10 cellular contexts compared by ENCODE assay signal in the genomic region with DNA sequence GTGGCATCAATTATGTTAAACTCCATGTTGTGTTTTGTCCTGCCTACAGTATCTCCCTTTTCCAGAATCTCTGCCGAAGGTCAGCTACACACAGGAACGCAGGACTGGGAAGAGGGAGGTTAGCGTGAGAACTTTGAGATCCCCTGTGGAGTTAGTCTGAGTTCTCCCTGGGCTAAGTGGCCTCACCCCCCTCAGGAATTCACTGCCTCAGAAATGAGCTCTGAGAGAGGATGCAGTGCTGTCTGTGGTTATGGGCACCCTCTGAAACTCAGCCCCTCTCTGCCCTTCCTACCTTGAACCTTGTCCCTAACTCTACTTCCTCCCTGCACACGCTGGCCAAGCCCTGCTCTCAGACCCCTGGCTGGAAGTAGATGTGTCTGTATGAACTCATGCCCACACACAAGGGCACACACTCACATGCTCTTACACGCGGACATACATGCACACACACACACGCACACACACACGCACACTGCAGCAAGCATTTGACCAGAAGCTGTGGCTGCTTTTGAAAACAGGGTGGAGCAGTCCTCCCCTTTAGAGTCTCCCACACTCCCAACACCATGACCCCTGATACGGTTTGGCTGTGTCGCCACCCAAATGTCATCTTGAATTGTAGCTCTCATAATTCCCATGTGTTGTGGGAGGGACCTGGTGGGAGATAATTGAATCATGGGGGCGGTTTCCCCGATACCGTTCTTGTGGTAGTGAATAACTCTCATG. TPM values are rescaled to one million over a fixed set of nuclear protein-coding genes. Genes with fewer than 3 reads are reported as not detected.
DNase-seq lines count a peak whose midpoint lies in the region; ATAC-seq and TF ChIP-seq lines count a peak whose summit lies in the region.
"Had no signal": no experiment of that assay in that cellular context is flagged by ENCODE, and none has a peak within 500 bp of the region (broad histone marks: within the 10 kb centered on the region; RNA-seq: fewer than 3 reads in every experiment).

No MANE protein-coding gene starts in this region.

- intact Hi-C loops in dendritic cell treated with granulocyte-macrophage colony-stimulating factor and Interleukin-4, amounts not matched to agents 40 ng/mL and 50 ng/mL, for 4 days (cut with micrococcal nuclease), result no loop called here

- peaks cover 52% of the 10 kb centered on the region for H3K27me3 Mint-ChIP-seq in dendritic cell treated with granulocyte-macrophage colony-stimulating factor and Interleukin-4, amounts not matched to agents 40 ng/mL and 50 ng/mL, for 4 days
- peaks cover 26% of the 10 kb centered on the region for H3K27me3 Mint-ChIP-seq in osteocyte (ENCODE audit: unreplicated experiment)

- no peak overlapping the region for H3K4me3 Mint-ChIP-seq in dendritic cell treated with granulocyte-macrophage colony-stimulating factor and Interleukin-4, amounts not matched to agents 40 ng/mL and 50 ng/mL, for 4 days
- H3K4me3 Mint-ChIP-seq in osteocyte (ENCODE audit: unreplicated experiment), result peak overlapping the region; percentile 16
- H3K4me3 Mint-ChIP-seq: T-helper 17 cell had no signal

- no peaks in the 10 kb centered on the region for H3K36me3 Mint-ChIP-seq in dendritic cell treated with granulocyte-macrophage colony-stimulating factor and Interleukin-4, amounts not matched to agents 40 ng/mL and 50 ng/mL, for 4 days (ENCODE audit: low read depth)
- H3K36me3 Mint-ChIP-seq in osteocyte (ENCODE audit: unreplicated experiment), result no peaks in the 10 kb centered on the region

- no peaks in the 10 kb centered on the region for H3K9me3 Mint-ChIP-seq in dendritic cell treated with granulocyte-macrophage colony-stimulating factor and Interleukin-4, amounts not matched to agents 40 ng/mL and 50 ng/mL, for 4 days
- H3K9me3 Mint-ChIP-seq in osteocyte (ENCODE audit: unreplicated experiment), result no peaks in the 10 kb centered on the region

- peaks cover 24% of the 10 kb centered on the region for H3K4me1 Mint-ChIP-seq in dendritic cell treated with granulocyte-macrophage colony-stimulating factor and Interleukin-4, amounts not matched to agents 40 ng/mL and 50 ng/mL, for 4 days (ENCODE audit: low read depth)
- H3K4me1 Mint-ChIP-seq in osteocyte (ENCODE audit: unreplicated experiment), result peaks cover 46% of the 10 kb centered on the region

- peak; percentile 69 for DNase-seq in ELR (ENCODE audit: low read depth)
- peak; percentile 21 for DNase-seq in NCI-H69 (lab: John Stamatoyannopoulos, UW)
- peak; percentile 88 for DNase-seq in osteocyte (ENCODE audit: extremely low spot score, unreplicated experiment)
- DNase-seq in RKO (ENCODE audit: low spot score), result no peak
- no peak for DNase-seq in NCI-H226

- no peak for TF ChIP-seq CTCF in osteocyte (IDR thresholded peaks at IDR 0.05)

- peak overlapping the region; percentile 10 for H3K27ac Mint-ChIP-seq in dendritic cell treated with granulocyte-macrophage colony-stimulating factor and Interleukin-4, amounts not matched to agents 40 ng/mL and 50 ng/mL, for 4 days
- H3K27ac Mint-ChIP-seq in osteocyte (ENCODE audit: unreplicated experiment), result peak overlapping the region; percentile 81
- H3K27ac Mint-ChIP-seq: T-helper 17 cell had no signal

- no peak for ATAC-seq in GM18519 (IDR thresholded peaks at IDR 0.05; ENCODE audit: low FRiP score, unreplicated experiment)
- no peak for ATAC-seq in esophagus mucosa
- ATAC-seq: body of pancreas, T-helper 17 cell had no signal

RNA-seq across cellular contexts. Expression of a gene that starts 5.3 kb away (rescaled TPM):
- total RNA-seq in osteocyte, result 8.9 and 9.2 TPM in 2 replicates
- total RNA-seq in esophagus mucosa, result 3.9 TPM

Comparison
In these comparisons a context has a peak if more than half of its experiments do, and no peak if none do; other contexts are left out.
1. DNase-seq: peak in ELR (single experiment), NCI-H69 (single experiment) and osteocyte (single experiment); none in RKO (single experiment) and NCI-H226 (single experiment).